In the genomic region with DNA sequence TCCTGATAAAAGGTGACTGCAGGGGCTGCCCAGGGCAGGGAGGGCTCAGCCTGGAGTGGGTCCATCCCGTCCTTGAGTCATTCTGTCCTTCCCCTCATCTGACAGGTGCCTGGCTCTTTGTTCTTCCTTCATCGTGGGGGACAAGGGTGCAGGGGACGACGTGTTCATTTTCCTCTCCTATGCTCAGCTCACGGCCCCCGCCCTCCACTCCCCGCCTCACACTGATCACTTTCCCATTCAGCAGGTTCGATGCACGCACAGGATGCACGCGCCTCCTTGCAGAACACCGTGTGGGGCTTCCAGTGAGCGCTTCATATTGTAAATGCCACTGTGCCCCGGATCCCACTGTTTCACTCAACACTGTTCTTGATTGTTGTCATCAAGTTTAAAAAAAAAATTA, we compare ENCODE assay signal across 1 cellular context.
TF ChIP-seq lines count a peak whose summit lies in the region.

No MANE protein-coding gene starts in this region.

TF ChIP-seq in H1, 55 proteins besides CTCF, POLR2A, EP300 and RAD21:
- TF ChIP-seq KDM1A (IDR thresholded peaks at IDR 0.05; ENCODE audit: borderline replicate concordance, low read length): no peak
- TF ChIP-seq, protein P1, sequence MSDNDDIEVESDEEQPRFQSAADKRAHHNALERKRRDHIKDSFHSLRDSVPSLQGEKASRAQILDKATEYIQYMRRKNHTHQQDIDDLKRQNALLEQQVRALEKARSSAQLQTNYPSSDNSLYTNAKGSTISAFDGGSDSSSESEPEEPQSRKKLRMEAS (IDR thresholded peaks at IDR 0.05): no peak
- TF ChIP-seq TAF1 (IDR thresholded peaks at IDR 0.05; ENCODE audit: low read depth, low read length): no peak
- TF ChIP-seq SRF (IDR thresholded peaks at IDR 0.05; ENCODE audit: low read depth, low read length): no peak
- no peak for TF ChIP-seq SIRT6 (IDR thresholded peaks at IDR 0.05; ENCODE audit: low read length)
- TF ChIP-seq RXRA (IDR thresholded peaks at IDR 0.05; ENCODE audit: insufficient read depth, low read depth, low read length): no peak
- TF ChIP-seq SP2 (IDR thresholded peaks at IDR 0.05; ENCODE audit: low read length): no peak
- no peak for TF ChIP-seq KDM4A (IDR thresholded peaks at IDR 0.05; ENCODE audit: low read depth, low read length, severe bottlenecking)
- TF ChIP-seq, protein P2, sequence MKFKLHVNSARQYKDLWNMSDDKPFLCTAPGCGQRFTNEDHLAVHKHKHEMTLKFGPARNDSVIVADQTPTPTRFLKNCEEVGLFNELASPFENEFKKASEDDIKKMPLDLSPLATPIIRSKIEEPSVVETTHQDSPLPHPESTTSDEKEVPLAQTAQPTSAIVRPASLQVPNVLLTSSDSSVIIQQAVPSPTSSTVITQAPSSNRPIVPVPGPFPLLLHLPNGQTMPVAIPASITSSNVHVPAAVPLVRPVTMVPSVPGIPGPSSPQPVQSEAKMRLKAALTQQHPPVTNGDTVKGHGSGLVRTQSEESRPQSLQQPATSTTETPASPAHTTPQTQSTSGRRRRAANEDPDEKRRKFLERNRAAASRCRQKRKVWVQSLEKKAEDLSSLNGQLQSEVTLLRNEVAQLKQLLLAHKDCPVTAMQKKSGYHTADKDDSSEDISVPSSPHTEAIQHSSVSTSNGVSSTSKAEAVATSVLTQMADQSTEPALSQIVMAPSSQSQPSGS (IDR thresholded peaks at IDR 0.05; ENCODE audit: low read length): no peak
- no peak for TF ChIP-seq POLR2AphosphoS5 (IDR thresholded peaks at IDR 0.05; ENCODE audit: low read depth, low read length)
- no peak for TF ChIP-seq EGR1 (IDR thresholded peaks at IDR 0.05; ENCODE audit: borderline replicate concordance, low read depth, low read length)
- TF ChIP-seq, protein P3, sequence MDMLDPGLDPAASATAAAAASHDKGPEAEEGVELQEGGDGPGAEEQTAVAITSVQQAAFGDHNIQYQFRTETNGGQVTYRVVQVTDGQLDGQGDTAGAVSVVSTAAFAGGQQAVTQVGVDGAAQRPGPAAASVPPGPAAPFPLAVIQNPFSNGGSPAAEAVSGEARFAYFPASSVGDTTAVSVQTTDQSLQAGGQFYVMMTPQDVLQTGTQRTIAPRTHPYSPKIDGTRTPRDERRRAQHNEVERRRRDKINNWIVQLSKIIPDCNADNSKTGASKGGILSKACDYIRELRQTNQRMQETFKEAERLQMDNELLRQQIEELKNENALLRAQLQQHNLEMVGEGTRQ (IDR thresholded peaks at IDR 0.05; ENCODE audit: low read length): no peak
- no peak for TF ChIP-seq GTF2F1 (IDR thresholded peaks at IDR 0.05; ENCODE audit: borderline replicate concordance, low read depth, low read length)
- TF ChIP-seq CBX5 (IDR thresholded peaks at IDR 0.05; ENCODE audit: low read depth, low read length): no peak
- TF ChIP-seq, protein P4, sequence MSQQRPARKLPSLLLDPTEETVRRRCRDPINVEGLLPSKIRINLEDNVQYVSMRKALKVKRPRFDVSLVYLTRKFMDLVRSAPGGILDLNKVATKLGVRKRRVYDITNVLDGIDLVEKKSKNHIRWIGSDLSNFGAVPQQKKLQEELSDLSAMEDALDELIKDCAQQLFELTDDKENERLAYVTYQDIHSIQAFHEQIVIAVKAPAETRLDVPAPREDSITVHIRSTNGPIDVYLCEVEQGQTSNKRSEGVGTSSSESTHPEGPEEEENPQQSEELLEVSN (IDR thresholded peaks at IDR 0.05): no peak
- TF ChIP-seq NRF1 (IDR thresholded peaks at IDR 0.05; ENCODE audit: low read depth, low read length): no peak
- no peak for TF ChIP-seq ZNF274 (IDR thresholded peaks at IDR 0.05; ENCODE audit: borderline replicate concordance, extremely low read depth, low read length)
- no peak for TF ChIP-seq KDM5A (IDR thresholded peaks at IDR 0.05; ENCODE audit: low read length)
- TF ChIP-seq BRCA1 (IDR thresholded peaks at IDR 0.05; ENCODE audit: low read depth, low read length): no peak
